In the genomic region with DNA sequence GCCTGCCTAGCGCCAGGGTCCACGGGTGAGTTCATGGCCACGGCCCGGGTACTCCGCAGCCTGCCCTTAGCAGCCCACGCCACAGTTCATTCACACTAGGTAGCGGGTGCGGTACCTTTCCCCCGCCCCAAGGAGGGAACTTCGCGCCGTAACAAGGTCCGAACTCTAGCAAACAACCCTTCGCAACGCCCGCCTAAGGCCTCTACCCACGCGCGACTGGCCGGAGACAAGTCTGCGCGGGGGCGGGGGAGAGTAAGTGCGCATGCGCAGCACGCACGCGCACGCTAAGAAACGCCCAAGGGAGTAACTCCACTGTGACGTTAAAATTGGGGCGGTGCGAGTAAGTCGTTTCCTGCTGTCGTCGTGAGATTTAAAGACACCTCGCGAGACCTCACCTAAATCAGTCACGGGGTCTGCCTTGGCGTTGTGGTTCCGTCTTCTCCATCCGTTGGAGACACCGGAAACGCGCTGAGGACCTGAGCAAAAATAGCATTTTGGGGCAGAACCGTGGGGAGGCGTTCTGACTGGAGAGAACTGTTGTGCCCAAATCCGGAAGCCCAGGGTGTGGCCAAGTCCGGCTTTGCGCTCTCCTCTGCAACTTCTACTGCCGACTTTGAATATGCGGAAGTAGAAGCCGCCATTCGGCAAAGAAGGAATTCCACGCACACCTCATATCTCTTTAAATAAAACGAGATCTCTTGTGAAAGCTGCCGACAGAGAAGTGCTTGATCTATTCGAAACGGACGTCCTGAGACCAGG, we compare ENCODE assay signal across 7 cellular contexts. TPM values are rescaled to one million over a fixed set of nuclear protein-coding genes. Genes with fewer than 3 reads are reported as not detected.
A peak's percentile ranks its signal among the peaks of the same experiment; 100 is the strongest.
DNase-seq lines count a peak whose midpoint lies in the region; ATAC-seq and TF ChIP-seq lines count a peak whose summit lies in the region.

A gene with protein sequence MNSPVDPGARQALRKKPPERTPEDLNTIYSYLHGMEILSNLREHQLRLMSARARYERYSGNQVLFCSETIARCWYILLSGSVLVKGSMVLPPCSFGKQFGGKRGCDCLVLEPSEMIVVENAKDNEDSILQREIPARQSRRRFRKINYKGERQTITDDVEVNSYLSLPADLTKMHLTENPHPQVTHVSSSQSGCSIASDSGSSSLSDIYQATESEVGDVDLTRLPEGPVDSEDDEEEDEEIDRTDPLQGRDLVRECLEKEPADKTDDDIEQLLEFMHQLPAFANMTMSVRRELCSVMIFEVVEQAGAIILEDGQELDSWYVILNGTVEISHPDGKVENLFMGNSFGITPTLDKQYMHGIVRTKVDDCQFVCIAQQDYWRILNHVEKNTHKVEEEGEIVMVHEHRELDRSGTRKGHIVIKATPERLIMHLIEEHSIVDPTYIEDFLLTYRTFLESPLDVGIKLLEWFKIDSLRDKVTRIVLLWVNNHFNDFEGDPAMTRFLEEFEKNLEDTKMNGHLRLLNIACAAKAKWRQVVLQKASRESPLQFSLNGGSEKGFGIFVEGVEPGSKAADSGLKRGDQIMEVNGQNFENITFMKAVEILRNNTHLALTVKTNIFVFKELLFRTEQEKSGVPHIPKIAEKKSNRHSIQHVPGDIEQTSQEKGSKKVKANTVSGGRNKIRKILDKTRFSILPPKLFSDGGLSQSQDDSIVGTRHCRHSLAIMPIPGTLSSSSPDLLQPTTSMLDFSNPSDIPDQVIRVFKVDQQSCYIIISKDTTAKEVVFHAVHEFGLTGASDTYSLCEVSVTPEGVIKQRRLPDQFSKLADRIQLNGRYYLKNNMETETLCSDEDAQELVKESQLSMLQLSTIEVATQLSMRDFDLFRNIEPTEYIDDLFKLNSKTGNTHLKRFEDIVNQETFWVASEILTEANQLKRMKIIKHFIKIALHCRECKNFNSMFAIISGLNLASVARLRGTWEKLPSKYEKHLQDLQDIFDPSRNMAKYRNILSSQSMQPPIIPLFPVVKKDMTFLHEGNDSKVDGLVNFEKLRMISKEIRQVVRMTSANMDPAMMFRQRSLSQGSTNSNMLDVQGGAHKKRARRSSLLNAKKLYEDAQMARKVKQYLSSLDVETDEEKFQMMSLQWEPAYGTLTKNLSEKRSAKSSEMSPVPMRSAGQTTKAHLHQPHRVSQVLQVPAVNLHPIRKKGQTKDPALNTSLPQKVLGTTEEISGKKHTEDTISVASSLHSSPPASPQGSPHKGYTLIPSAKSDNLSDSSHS (N-terminal part only) (minus strand): TSS at position 234 of the 759 bp plus-strand sequence. CDS start 199 bp downstream, at position 35.

- no peak for TF ChIP-seq CTCF in hepatocyte (IDR thresholded peaks at IDR 0.05; ENCODE audit: poor library complexity)

- no peaks in the 10 kb centered on the region for H3K9me3 ChIP-seq in hepatocyte (ENCODE audit: low read depth)

- H3K27ac ChIP-seq in hepatocyte = peak within 1 kb of the TSS; percentile 98

- H3K4me3 ChIP-seq in hepatocyte = peak within 1 kb of the TSS; percentile 41

- peak; percentile 94 to 97 for DNase-seq in NCI-H2081 (lab: John Stamatoyannopoulos, UW)
- peak; percentile 96 for DNase-seq in T1000 (lab: John Stamatoyannopoulos, UW)
- peak; percentile 100 for DNase-seq in astrocyte of the hippocampus (ENCODE audit: low read depth, low spot score)
- peak; percentile 99 for DNase-seq in hepatocyte (ENCODE audit: low spot score)
- DNase-seq in renal cortical epithelial cell (ENCODE audit: low read depth) = peak; percentile 99

- 1% methylated on average over 60 of the region's 60 CpGs for WGBS in hepatocyte (ENCODE audit: low lambda C conversion rate, missing lambda C conversion rate)

- peaks cover 22% of the 10 kb centered on the region for H3K4me1 ChIP-seq in hepatocyte (ENCODE audit: insufficient read depth)

- no peaks in the 10 kb centered on the region for H3K36me3 ChIP-seq in hepatocyte (replicated peaks; ENCODE audit: insufficient read depth, low read depth)

- no peaks in the 10 kb centered on the region for H3K9me2 ChIP-seq in hepatocyte (replicated peaks; ENCODE audit: insufficient read depth)

- H3K79me2 ChIP-seq in hepatocyte = peaks cover 37% of the 10 kb centered on the region

- peak within 1 kb of the TSS; percentile 53 for H2AFZ ChIP-seq in hepatocyte

- peak; percentile 74 for ATAC-seq in GM18508 (IDR thresholded peaks at IDR 0.05; ENCODE audit: insufficient read depth, unreplicated experiment)
- ATAC-seq in HG03025 (IDR thresholded peaks at IDR 0.05; ENCODE audit: low FRiP score, unreplicated experiment) = peak; percentile 89

- no peaks in the 10 kb centered on the region for H3K27me3 ChIP-seq in hepatocyte

- H4K20me1 ChIP-seq in hepatocyte (ENCODE audit: insufficient read depth, poor library complexity, severe bottlenecking) = no peaks in the 10 kb centered on the region

- peak within 1 kb of the TSS; percentile 85 for H3K4me2 ChIP-seq in hepatocyte

RNA-seq across cellular contexts. Expression of the gene that starts here (rescaled TPM):
- 13.3 and 13.7 TPM in 2 replicates for total RNA-seq in hepatocyte
- polyA plus RNA-seq in hepatocyte = 4.2 and 4.7 TPM in 2 replicates
- 12.7 and 27.8 TPM in 2 replicates for total RNA-seq in renal cortical epithelial cell

Comparison
In these comparisons a context has a peak if more than half of its experiments do, and no peak if none do; other contexts are left out.
1. Peak in every context shown above with its lines: DNase-seq, ATAC-seq, H3K4me3 ChIP-seq and H3K27ac ChIP-seq.